ENCODE assay signal across 16 cellular contexts in the genomic region with DNA sequence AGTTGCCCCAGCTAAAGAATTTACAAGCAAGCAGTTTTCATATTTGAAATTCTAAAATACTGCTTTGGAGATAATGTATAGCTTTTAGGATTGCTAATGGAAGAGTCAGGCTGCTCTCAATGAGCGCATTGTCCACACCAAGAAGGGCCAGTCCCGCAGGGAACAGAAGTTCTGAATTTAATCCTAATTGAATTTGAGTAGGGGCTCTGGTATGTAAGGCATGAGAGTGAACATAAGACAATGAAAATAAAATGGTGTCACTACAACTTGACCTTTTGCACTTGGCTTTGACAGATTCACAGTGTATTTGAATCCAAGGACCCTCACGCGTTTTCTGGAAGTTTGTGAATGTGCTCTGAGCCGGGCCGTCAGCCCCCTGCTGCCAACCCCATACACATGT. TPM values are rescaled to one million over a fixed set of nuclear protein-coding genes. Genes with fewer than 3 reads are reported as not detected.
A peak's percentile ranks its signal among the peaks of the same experiment; 100 is the strongest.
DNase-seq lines count a peak whose midpoint lies in the region; FAIRE-seq and TF ChIP-seq lines count a peak whose summit lies in the region.
"Had no signal": no experiment of that assay in that cellular context is flagged by ENCODE, and none has a peak within 500 bp of the region (broad histone marks: within the 10 kb centered on the region; RNA-seq: fewer than 3 reads in every experiment).

No MANE protein-coding gene starts in this region.

- peak overlapping the region; percentile 90 to 100 (median 97) for H3K4me2 ChIP-seq in BLaER1 treated with 17β-estradiol and CSF1 and Interleukin-3, amounts not matched to agents 10 nM and 100 nM

- peak; percentile 62 to 69 for DNase-seq in SJCRH30
- no peak for DNase-seq in kidney
- no peak for DNase-seq in sigmoid colon
- no peak for DNase-seq in SHP77 treated with DMSO at 0.1 percent for 48 hours (lab: John Stamatoyannopoulos, UW)
- no peak for DNase-seq in NOMO-1 treated with DMSO at 0.1 percent for 48 hours (lab: John Stamatoyannopoulos, UW; ENCODE audit: unreplicated experiment)
- no peak for DNase-seq in NCI-H1694 treated with DMSO at 0.1 percent for 48 hours (lab: John Stamatoyannopoulos, UW)
- DNase-seq in AML-193 (lab: John Stamatoyannopoulos, UW), result no peak
- DNase-seq: activated CD8-positive, alpha-beta memory T cell treated with anti-CD3 and anti-CD28 coated beads for 24 hours; Calu3; GDM1; naive B cell; NCI-H69; Peyer's patch; T-helper 1 cell; uterus had no signal

- H3K4me1 ChIP-seq in BLaER1 treated with 17β-estradiol and CSF1 and Interleukin-3, amounts not matched to agents 10 nM and 100 nM, result peaks cover 94 to 96% (median 95%) of the 10 kb centered on the region in 10 experiments
- peaks cover 18% of the 10 kb centered on the region for H3K4me1 ChIP-seq in SJCRH30
- H3K4me1 ChIP-seq in kidney (ENCODE audit: control insufficient read depth in 1 of 2, insufficient read depth in 1 of 2, low read depth in 1 of 2, low read length in 2 of 2), result peaks cover 57 to 69% of the 10 kb centered on the region in 2 donors
- peaks cover 0 to 60% (median 34%) of the 10 kb centered on the region in 4 donors for H3K4me1 ChIP-seq in sigmoid colon
- H3K4me1 ChIP-seq: uterus had no signal

- H4K20me1 ChIP-seq in BLaER1 treated with 17β-estradiol and CSF1 and Interleukin-3, amounts not matched to agents 10 nM and 100 nM, result peaks cover 0 to 57% (median 0%) of the 10 kb centered on the region in 11 experiments; a peak in 6 of 22 replicates

- TF ChIP-seq CTCF in kidney (IDR thresholded peaks at IDR 0.05; ENCODE audit: borderline replicate concordance, extremely low read depth, insufficient read depth) (no peak), sigmoid colon (IDR thresholded peaks at IDR 0.05) (no peak)

- no peak for TF ChIP-seq EP300 in sigmoid colon (IDR thresholded peaks at IDR 0.05)

- 92 to 96% methylated on average over 6 of the region's 6 CpGs for WGBS in sigmoid colon, 2 donors

- H3K9ac ChIP-seq in BLaER1 treated with 17β-estradiol and CSF1 and Interleukin-3, amounts not matched to agents 10 nM and 100 nM, result peak overlapping the region in 10 of 11 experiments; percentile 9 to 74 (median 40); a peak in 12 of 22 replicates
- no peak overlapping the region for H3K9ac ChIP-seq in kidney (ENCODE audit: low read length in 2 of 2)

- peaks cover 0 to 9% (median 0%) of the 10 kb centered on the region in 11 experiments; a peak in 2 of 22 replicates for H3K9me3 ChIP-seq in BLaER1 treated with 17β-estradiol and CSF1 and Interleukin-3, amounts not matched to agents 10 nM and 100 nM (replicated peaks in 1 of 11)
- no peaks in the 10 kb centered on the region for H3K9me3 ChIP-seq in SJCRH30 (replicated peaks)
- no peaks in the 10 kb centered on the region for H3K9me3 ChIP-seq in kidney (ENCODE audit: control insufficient read depth in 1 of 2, low read length in 2 of 2)
- no peaks in the 10 kb centered on the region for H3K9me3 ChIP-seq in sigmoid colon
- H3K9me3 ChIP-seq: Peyer's patch, uterus had no signal

- no peaks in the 10 kb centered on the region for H3K27me3 ChIP-seq in BLaER1 treated with 17β-estradiol and CSF1 and Interleukin-3, amounts not matched to agents 10 nM and 100 nM
- H3K27me3 ChIP-seq in SJCRH30, result no peaks in the 10 kb centered on the region
- H3K27me3 ChIP-seq in sigmoid colon, result no peaks in the 10 kb centered on the region
- H3K27me3 ChIP-seq: Peyer's patch, uterus had no signal

- no peak overlapping the region for H3K4me3 ChIP-seq in BLaER1 treated with 17β-estradiol and CSF1 and Interleukin-3, amounts not matched to agents 10 nM and 100 nM
- H3K4me3 ChIP-seq in SJCRH30, result no peak overlapping the region
- H3K4me3 ChIP-seq in kidney (ENCODE audit: low read length in 2 of 2), result no peak overlapping the region
- H3K4me3 ChIP-seq in sigmoid colon, result no peak overlapping the region
- H3K4me3 ChIP-seq: Peyer's patch, uterus had no signal

- peak overlapping the region; percentile 41 to 96 (median 93) for H3K27ac ChIP-seq in BLaER1 treated with 17β-estradiol and CSF1 and Interleukin-3, amounts not matched to agents 10 nM and 100 nM
- H3K27ac ChIP-seq in SJCRH30 (peak overlapping the region; percentile 68), kidney (ENCODE audit: low read depth in 2 of 2, low read length in 2 of 2) (peak overlapping the region; percentile 72 to 88), sigmoid colon (peak overlapping the region in 3 of 4 donors; percentile 57 to 74 (median 72))
- H3K27ac ChIP-seq: uterus had no signal

- intact Hi-C loops in kidney (cut with DNase I), result no loop called here
- intact Hi-C loops in sigmoid colon (cut with DNase I), result no loop called here

- no peak for TF ChIP-seq POLR2A in sigmoid colon (IDR thresholded peaks at IDR 0.05)

- peaks cover 0 to 49% (median 4%) of the 10 kb centered on the region in 11 experiments; a peak in 11 of 22 replicates for H3K36me3 ChIP-seq in BLaER1 treated with 17β-estradiol and CSF1 and Interleukin-3, amounts not matched to agents 10 nM and 100 nM
- H3K36me3 ChIP-seq in SJCRH30 (no peaks in the 10 kb centered on the region), kidney (ENCODE audit: control insufficient read depth in 1 of 2, insufficient read depth in 2 of 2, low read length in 2 of 2) (no peaks in the 10 kb centered on the region), sigmoid colon (no peaks in the 10 kb centered on the region)
- H3K36me3 ChIP-seq: uterus had no signal

- FAIRE-seq in kidney (lab: Jason Lieb, UNC), result no peak

RNA-seq across cellular contexts. Expression of a gene that starts 32.6 kb away (rescaled TPM):
- 5.7 and 5.8 TPM in 2 replicates for total RNA-seq in SJCRH30 (2014; rRNA removed; shearing (Covaris generic))
- total RNA-seq in kidney, result 33.6 TPM
- polyA plus RNA-seq in kidney (ENCODE audit: insufficient read depth, low read depth, low replicate concordance), result 47.7 TPM
- total RNA-seq in sigmoid colon, result 10 to 100 TPM in 3 of 4 donors, 1 to 10 TPM in 1; 6.9 to 21.3 (median 15.1) TPM
- 10 to 100 TPM; 48.8 to 61.7 (median 59.5) TPM for polyA plus RNA-seq in sigmoid colon

Comparison
In these comparisons a context has a peak if more than half of its experiments do, and no peak if none do; other contexts are left out.
1. H3K9ac ChIP-seq: peak in BLaER1 treated with 17β-estradiol and CSF1 and Interleukin-3, amounts not matched to agents 10 nM and 100 nM (10 of 11); none in kidney (0 of 2).
2. DNase-seq: peak in SJCRH30 (2 of 2); none in kidney (single experiment), sigmoid colon (single experiment), SHP77 treated with DMSO at 0.1 percent for 48 hours (single experiment), NOMO-1 treated with DMSO at 0.1 percent for 48 hours (single experiment), NCI-H1694 treated with DMSO at 0.1 percent for 48 hours (single experiment) and AML-193 (0 of 2).
3. Peak in every context shown above with its lines, with median percentiles within 50 percentile points of each other: H3K27ac ChIP-seq.